Comparison of ENCODE assay signal across 7 cellular contexts in genomic region chr16:14858779-14859178, GRCh38. TPM values are rescaled to one million over a fixed set of nuclear protein-coding genes. Genes with fewer than 3 reads are reported as not detected.
DNase-seq lines count a peak whose midpoint lies in the region; ATAC-seq, FAIRE-seq and TF ChIP-seq lines count a peak whose summit lies in the region.
"Not testable (repeated sequence)": the region's sequence is repeated elsewhere in the genome, so short reads cannot be mapped to it uniquely, and the experiment has no call there.

No MANE protein-coding gene starts in this region.

- not testable (repeated sequence) for H3K4me2 ChIP-seq in H9 (ENCODE audit: insufficient read depth, insufficient read length, low read length); K562 (ENCODE audit: insufficient read depth, low read length)

- not testable (repeated sequence) for H2BK120ac ChIP-seq in H9 (ENCODE audit: low read depth, low read length, poor library complexity, severe bottlenecking)

- not testable (repeated sequence) for H3K9me1 ChIP-seq in K562 (ENCODE audit: control insufficient read depth, insufficient read depth, low read length)

- not testable (repeated sequence) for H3K14ac ChIP-seq in H9 (ENCODE audit: insufficient read depth, low read length)

- not testable (repeated sequence) for H3K4me3 ChIP-seq in RWPE2 (ENCODE audit: severe bottlenecking); K562; pancreas

- H3K9ac ChIP-seq in H9 (ENCODE audit: extremely low read depth, insufficient read length, low read length); K562 (ENCODE audit: insufficient read depth in 1 of 2, low read depth in 2 of 2, low read length in 2 of 2): not testable (repeated sequence)

- not testable (repeated sequence) for H3K27ac Mint-ChIP-seq in H9; activated CD8-positive, alpha-beta T cell treated with anti-CD3 and anti-CD28 coated beads, Interleukin-2, amount 10 ng/mL, durations not matched to agents 7 days and 5 days
- peak overlapping the region; percentile 75 for H3K27ac Mint-ChIP-seq in memory B cell

- not testable (repeated sequence) for H3K79me1 ChIP-seq in H9 (ENCODE audit: insufficient read depth, low read depth, low read length, poor library complexity, severe bottlenecking)

- in situ Hi-C loops in K562 (cut with MboI), result loop anchor here (10.0 kb wide), 1 partner anchor 1396 kb away; no protein-coding TSS in a partner anchor

- not testable (repeated sequence) for H3K4me1 Mint-ChIP-seq in H9; activated CD8-positive, alpha-beta T cell treated with anti-CD3 and anti-CD28 coated beads, Interleukin-2, amount 10 ng/mL, durations not matched to agents 7 days and 5 days (ENCODE audit: low read depth); memory B cell

- CTCF ChIA-PET in activated CD8-positive, alpha-beta T cell treated with anti-CD3 and anti-CD28 coated beads, Interleukin-2, amount 10 ng/mL, durations not matched to agents 7 days and 5 days (lab: Charles Lee); K562 (lab: Yijun Ruan, JAX; ENCODE audit: low intra/inter-chr PET ratio): not testable (repeated sequence)

- not testable (repeated sequence) for TF ChIP-seq POLR2A in K562 (conservative IDR thresholded peaks at IDR 0.05)

- H3K9me3 ChIP-seq in H9 (ENCODE audit: control insufficient read depth, low read depth, low read length); RWPE2 (ENCODE audit: severe bottlenecking); K562 (replicated peaks; ENCODE audit: control insufficient read depth, insufficient read depth, low read depth, low read length); pancreas: not testable (repeated sequence)

- H3K4me1 ChIP-seq in H9 (ENCODE audit: insufficient read depth, low read length); RWPE2 (ENCODE audit: insufficient read depth, poor library complexity, severe bottlenecking); K562 (replicated peaks in 1 of 2; ENCODE audit: control insufficient read depth in 2 of 2, insufficient read depth in 2 of 2, low read length in 2 of 2); pancreas: not testable (repeated sequence)

- intact Hi-C loops in K562 (cut with micrococcal nuclease); pancreas (cut with DNase I): not testable (repeated sequence)

- no CpG with 5 or more reads among the region's 2 CpGs for WGBS in H9 (ENCODE audit: extremely low coverage, insufficient read length, low lambda C conversion rate)
- WGBS in K562 (ENCODE audit: insufficient coverage, low coverage, missing lambda C conversion rate), result 57% methylated on average over 1 of the region's 2 CpGs
- 62 to 93% methylated on average over 1 to 2 of the region's 2 CpGs for WGBS in pancreas, 2 donors

- H2AFZ ChIP-seq in H9 (ENCODE audit: low read length); K562 (ENCODE audit: low read depth, low read length): not testable (repeated sequence)

- not testable (repeated sequence) for H2BK12ac ChIP-seq in H9 (ENCODE audit: insufficient read length, low read depth, low read length)

- not testable (repeated sequence) for BruUV-seq in K562 (replicated peaks; lab: Mats Ljungman, UMichigan)

- POLR2A ChIA-PET in activated CD8-positive, alpha-beta T cell treated with anti-CD3 and anti-CD28 coated beads, Interleukin-2, amount 10 ng/mL, durations not matched to agents 7 days and 5 days (lab: Charles Lee); K562 (lab: Yijun Ruan, JAX): not testable (repeated sequence)

- not testable (repeated sequence) for H3K36me3 ChIP-seq in RWPE2 (ENCODE audit: low read depth); K562 (ENCODE audit: control insufficient read depth, insufficient read depth, low read length); pancreas

- peak; percentile 14; the same call in 1 of the 3 replicates for TF ChIP-seq CTCF in H9 (conservative IDR thresholded peaks at IDR 0.05)
- TF ChIP-seq CTCF in RWPE2 (IDR thresholded peaks at IDR 0.05; ENCODE audit: poor library complexity, severe bottlenecking); K562 (IDR thresholded peaks at IDR 0.05 in 2 of 3, conservative IDR thresholded peaks at IDR 0.05 in 1 of 3; ENCODE audit: insufficient read depth in 2 of 3, low read depth in 1 of 3, low read length in 3 of 3); pancreas (IDR thresholded peaks at IDR 0.05): not testable (repeated sequence)

- H3K9me3 Mint-ChIP-seq in H9; activated CD8-positive, alpha-beta T cell treated with anti-CD3 and anti-CD28 coated beads, Interleukin-2, amount 10 ng/mL, durations not matched to agents 7 days and 5 days (ENCODE audit: insufficient read depth); memory B cell: not testable (repeated sequence)

- not testable (repeated sequence) for H2BK5ac ChIP-seq in H9 (ENCODE audit: insufficient read length, low read length)

- H2BK15ac ChIP-seq in H9 (ENCODE audit: low read depth, low read length), result not testable (repeated sequence)

- H2BK20ac ChIP-seq in H9 (ENCODE audit: low read depth, low read length, poor library complexity, severe bottlenecking), result not testable (repeated sequence)

- not testable (repeated sequence) for FAIRE-seq in K562 (lab: Jason Lieb, UNC); pancreas (lab: Jason Lieb, UNC)

- H3K36me3 Mint-ChIP-seq in H9 (ENCODE audit: insufficient read depth in 1 of 3, low read depth in 3 of 3), result peaks cover 3 to 13% (median 12%) of the 10 kb centered on the region in 3 experiments; a peak in 5 of 7 replicates
- not testable (repeated sequence) for H3K36me3 Mint-ChIP-seq in activated CD8-positive, alpha-beta T cell treated with anti-CD3 and anti-CD28 coated beads, Interleukin-2, amount 10 ng/mL, durations not matched to agents 7 days and 5 days (ENCODE audit: low read depth); memory B cell

- H3K27ac ChIP-seq in H9 (ENCODE audit: insufficient read length, low read depth, low read length); RWPE2 (ENCODE audit: poor library complexity, severe bottlenecking); K562 (ENCODE audit: extremely low read depth, low read depth, low read length); pancreas: not testable (repeated sequence)

- H3K56ac ChIP-seq in H9 (ENCODE audit: insufficient read length, low read depth, low read length), result not testable (repeated sequence)

- H4K20me1 ChIP-seq in H9 (ENCODE audit: control insufficient read depth, insufficient read depth, insufficient read length); K562 (replicated peaks; ENCODE audit: control insufficient read depth, insufficient read depth, low read length): not testable (repeated sequence)

- H4K91ac ChIP-seq in H9 (ENCODE audit: insufficient read length, low read depth, low read length), result not testable (repeated sequence)

- H3K23me2 ChIP-seq in H9 (ENCODE audit: insufficient read length, low read depth, low read length, poor library complexity, severe bottlenecking), result not testable (repeated sequence)

- TF ChIP-seq EP300 in K562 (IDR thresholded peaks at IDR 0.05; ENCODE audit: low read length), result not testable (repeated sequence)

- H3T11ph ChIP-seq in H9 (ENCODE audit: low read length), result not testable (repeated sequence)

- TF ChIP-seq RAD21 in K562 (CRISPR knock-in tag; conservative IDR thresholded peaks at IDR 0.05 in 1 of 2, IDR thresholded peaks at IDR 0.05 in 1 of 2), result not testable (repeated sequence)

- not testable (repeated sequence) for H3K4me3 Mint-ChIP-seq in H9; activated CD8-positive, alpha-beta T cell treated with anti-CD3 and anti-CD28 coated beads, Interleukin-2, amount 10 ng/mL, durations not matched to agents 7 days and 5 days; memory B cell

- H3K27me3 Mint-ChIP-seq in H9 (ENCODE audit: low read depth); activated CD8-positive, alpha-beta T cell treated with anti-CD3 and anti-CD28 coated beads, Interleukin-2, amount 10 ng/mL, durations not matched to agents 7 days and 5 days (ENCODE audit: low read depth); memory B cell: not testable (repeated sequence)

- not testable (repeated sequence) for H3K4ac ChIP-seq in H9 (ENCODE audit: low read depth, low read length)

- not testable (repeated sequence) for DNase-seq in H9; RWPE2 (ENCODE audit: low spot score); activated CD8-positive, alpha-beta T cell treated with anti-CD3 and anti-CD28 coated beads, Interleukin-2, amount 10 ng/mL, durations not matched to agents 7 days and 5 days; K562 (ENCODE audit: extremely low read depth in 1 of 4, low spot score in 3 of 4); left lobe of liver (ENCODE audit: low spot score); memory B cell (ENCODE audit: low spot score in 2 of 2); pancreas

- H2AK5ac ChIP-seq in H9 (ENCODE audit: insufficient read length, low read length), result not testable (repeated sequence)

- H4K8ac ChIP-seq in H9 (replicated peaks; ENCODE audit: insufficient read length, low read depth, low read length), result not testable (repeated sequence)

- not testable (repeated sequence) for H3K18ac ChIP-seq in H9 (ENCODE audit: insufficient read length, low read depth, low read length)

- not testable (repeated sequence) for H3K27me3 ChIP-seq in H9 (ENCODE audit: insufficient read depth, low read length); RWPE2 (ENCODE audit: insufficient read depth, poor library complexity, severe bottlenecking); K562 (ENCODE audit: control insufficient read depth in 2 of 2, insufficient read depth in 2 of 2, low read length in 2 of 2); pancreas

- 0 out of 3 replicates have a peak, but pooled peaks have one; percentile 10 for ATAC-seq in RWPE2 (ENCODE audit: low read depth)
- peak; percentile 36 for ATAC-seq in activated CD8-positive, alpha-beta T cell treated with anti-CD3 and anti-CD28 coated beads, Interleukin-2, amount 10 ng/mL, durations not matched to agents 7 days and 5 days
- ATAC-seq in K562, result 0 out of 3 replicates have a peak, but pooled peaks have one; percentile 28
- peak; percentile 66 for ATAC-seq in left lobe of liver
- ATAC-seq in memory B cell (ENCODE audit: low read depth), result not testable (repeated sequence)
- ATAC-seq in pancreas, result peak in 3 of 4 donors; percentile 27 to 47 (median 36)

- not testable (repeated sequence) for H4K5ac ChIP-seq in H9 (ENCODE audit: insufficient read length, low read depth, low read length)

- H3K23ac ChIP-seq in H9 (ENCODE audit: insufficient read length, low read depth, low read length), result not testable (repeated sequence)

- H3K79me2 ChIP-seq in H9 (ENCODE audit: insufficient read depth, low read length); K562 (ENCODE audit: control insufficient read depth, insufficient read depth, low read length): not testable (repeated sequence)

RNA-seq across cellular contexts. Expression of gene NOMO1, which starts 25.3 kb away (rescaled TPM):
- total RNA-seq in H9 (2021) (102 and 104 TPM in 2 replicates), K562 (2014; rRNA removed) (30.3 and 49.3 TPM in 2 replicates), K562 (2014; rRNA removed; fragmentation: Illumina TruSeq; extraction: Trizol) (39.0 and 42.1 TPM in 2 replicates), K562 (2015; rRNA removed; fragmentation: Illumina TruSeq; extraction: Trizol) (51.4 and 51.7 TPM in 2 replicates), K562 (2021) (74.2 and 76.9 TPM in 2 replicates), left lobe of liver (37.8 TPM), pancreas (100 to 1,000 TPM; 105 to 166 (median 131) TPM)
- total RNA-seq in activated CD8-positive, alpha-beta T cell treated with anti-CD3 and anti-CD28 coated beads, Interleukin-2, amount 10 ng/mL, durations not matched to agents 7 days and 5 days, result 10 to 100 TPM; 37.3 to 43.4 TPM
- total RNA-seq in K562 (2011; cell fraction: chromatin; rRNA removed; ENCODE audit: low replicate concordance), result 81.8 and 143 TPM in 2 replicates
- total RNA-seq in K562 (2011; cell fraction: nucleolus; rRNA removed), result 144 and 152 TPM in 2 replicates
- 113 and 127 TPM in 2 replicates for total RNA-seq in K562 (2011; cell fraction: nucleoplasm; rRNA removed)
- polyA plus RNA-seq in K562 (2011; rRNA removed) (34.6 and 38.7 TPM in 2 replicates), K562 (2014; fragmentation: Illumina TruSeq; extraction: Trizol) (90.1 and 106 TPM in 2 replicates), K562 (2014; fragmentation: Nextera tagmentation; extraction: Ambion mirVana) (10 to 100 TPM; 13.3 to 21.7 TPM), K562 (2014; rRNA removed) (27.2 and 36.5 TPM in 2 replicates), pancreas (10 to 100 TPM; 33.8 to 57.3 TPM)
- 31.0 and 42.1 TPM in 2 replicates for polyA plus RNA-seq in K562 (2011; cell fraction: cytosol; rRNA removed)
- polyA plus RNA-seq in K562 (2011; cell fraction: nucleus; rRNA removed), result 52.4 and 56.6 TPM in 2 replicates
- polyA plus RNA-seq in K562 (2012), result 53.8 and 76.0 TPM in 2 replicates
- 52.7 and 76.2 TPM in 2 replicates for polyA minus RNA-seq in K562 (2011; rRNA and poly(A)+ RNA removed)
- polyA minus RNA-seq in K562 (2011; cell fraction: cytosol; rRNA and poly(A)+ RNA removed), result 86.1 and 86.6 TPM in 2 replicates
- 15.9 and 37.3 TPM in 2 replicates for polyA minus RNA-seq in K562 (2011; cell fraction: nucleus; rRNA and poly(A)+ RNA removed)
